In genomic region chr16:155031-155398, GRCh38 we compare ENCODE assay signal across 13 cellular contexts. TPM values are rescaled to one million over a fixed set of nuclear protein-coding genes. Genes with fewer than 3 reads are reported as not detected.
DNase-seq lines count a peak whose midpoint lies in the region; ATAC-seq, FAIRE-seq and TF ChIP-seq lines count a peak whose summit lies in the region.
"Had no signal": no experiment of that assay in that cellular context is flagged by ENCODE, and none has a peak within 500 bp of the region (broad histone marks: within the 10 kb centered on the region; RNA-seq: fewer than 3 reads in every experiment).

No MANE protein-coding gene starts in this region.

- no peak for TF ChIP-seq CTCF in CD14-positive monocyte (IDR thresholded peaks at IDR 0.05)
- no peak for TF ChIP-seq CTCF in mammary epithelial cell (conservative IDR thresholded peaks at IDR 0.05 in 1 of 2, IDR thresholded peaks at IDR 0.05 in 1 of 2; ENCODE audit: extremely low read depth in 1 of 2, insufficient read depth in 1 of 2, low read depth in 1 of 2, low read length in 2 of 2)
- TF ChIP-seq CTCF in nephron progenitor cell (IDR thresholded peaks at IDR 0.05), result no peak
- TF ChIP-seq CTCF in pancreas (IDR thresholded peaks at IDR 0.05), result no peak
- TF ChIP-seq CTCF in esophagus squamous epithelium (IDR thresholded peaks at IDR 0.05), result no peak

- H3K4me3 Mint-ChIP-seq in CD14-positive monocyte (peak overlapping the region; percentile 69 to 91), IgD-negative memory B cell (peak overlapping the region; percentile 70 to 94 (median 80)), nephron progenitor cell (peak overlapping the region; percentile 79)

- no peaks in the 10 kb centered on the region for H4K20me1 ChIP-seq in mammary epithelial cell (ENCODE audit: insufficient read depth, low read length)

- H3K79me2 ChIP-seq in mammary epithelial cell (ENCODE audit: insufficient read depth, low read length), result no peaks in the 10 kb centered on the region

- H3K4me2 ChIP-seq in mammary epithelial cell (ENCODE audit: insufficient read depth, low read depth, low read length), result peak overlapping the region; percentile 94

- no peaks in the 10 kb centered on the region for H3K27me3 ChIP-seq in mammary epithelial cell (ENCODE audit: insufficient read depth, low read length)
- H3K27me3 ChIP-seq in pancreas, result no peaks in the 10 kb centered on the region
- peaks cover 0 to 64% (median 7%) of the 10 kb centered on the region in 4 donors for H3K27me3 ChIP-seq in esophagus squamous epithelium

- H3K27me3 Mint-ChIP-seq in CD14-positive monocyte (ENCODE audit: low read depth in 3 of 3), result peaks cover 60 to 76% (median 60%) of the 10 kb centered on the region in 3 donors
- H3K27me3 Mint-ChIP-seq in IgD-negative memory B cell, result peaks cover 23% of the 10 kb centered on the region
- H3K27me3 Mint-ChIP-seq in nephron progenitor cell (ENCODE audit: low read depth, poor library complexity), result peaks cover 91% of the 10 kb centered on the region

- no peak for FAIRE-seq in pancreas (lab: Jason Lieb, UNC)

- 50% methylated on average over 5 of the region's 7 CpGs for WGBS in mammary epithelial cell (ENCODE audit: low coverage, missing lambda C conversion rate)
- 62 to 67% methylated on average over 7 of the region's 7 CpGs for WGBS in pancreas, 2 donors
- 60 to 65% methylated on average over 7 of the region's 7 CpGs for WGBS in esophagus squamous epithelium, 2 donors

- in situ Hi-C loops in mammary epithelial cell (cut with MboI; ENCODE audit: low sequenced_read_pairs in 2 of 2), result no loop called here

- H3K36me3 ChIP-seq in mammary epithelial cell (ENCODE audit: insufficient read depth, low read length) (no peaks in the 10 kb centered on the region), pancreas (no peaks in the 10 kb centered on the region), esophagus squamous epithelium (no peaks in the 10 kb centered on the region)

- H3K9me3 Mint-ChIP-seq in CD14-positive monocyte (peaks cover 0 to 5% (median 3%) of the 10 kb centered on the region in 7 donors), IgD-negative memory B cell (no peaks in the 10 kb centered on the region), nephron progenitor cell (peaks cover 12% of the 10 kb centered on the region)

- ATAC-seq in HG03039 (IDR thresholded peaks at IDR 0.05; ENCODE audit: unreplicated experiment) (no peak), pancreas (no peak)

- intact Hi-C loops in CD14-positive monocyte (cut with micrococcal nuclease), result no loop called here
- intact Hi-C loops in mammary epithelial cell (cut with micrococcal nuclease), result no loop called here
- intact Hi-C loops in pancreas (cut with DNase I), result no loop called here
- intact Hi-C loops in esophagus squamous epithelium (cut with DNase I), result no loop called here

- peaks cover 6% of the 10 kb centered on the region for H3K4me1 ChIP-seq in mammary epithelial cell (ENCODE audit: insufficient read depth, low read length)
- peaks cover 0 to 5% (median 3%) of the 10 kb centered on the region in 3 donors for H3K4me1 ChIP-seq in pancreas
- H3K4me1 ChIP-seq in esophagus squamous epithelium, result peaks cover 4 to 10% (median 8%) of the 10 kb centered on the region in 3 donors

- no peak overlapping the region for H3K9ac ChIP-seq in mammary epithelial cell (ENCODE audit: insufficient read depth, low read length)

- peaks cover 8% of the 10 kb centered on the region for H3K4me1 Mint-ChIP-seq in CD14-positive monocyte
- H3K4me1 Mint-ChIP-seq in IgD-negative memory B cell, result peaks cover 5 to 8% (median 5%) of the 10 kb centered on the region in 3 donors
- peaks cover 10% of the 10 kb centered on the region for H3K4me1 Mint-ChIP-seq in nephron progenitor cell

- H3K4me3 ChIP-seq in mammary epithelial cell (replicated peaks in 1 of 3; ENCODE audit: insufficient read depth in 1 of 3, low read depth in 2 of 3, low read length in 3 of 3), result no peak overlapping the region
- peak overlapping the region in 1 of 4 donors; percentile 53 for H3K4me3 ChIP-seq in pancreas
- peak overlapping the region in 2 of 4 donors; percentile 35 to 70 for H3K4me3 ChIP-seq in esophagus squamous epithelium

- H3K27ac Mint-ChIP-seq in CD14-positive monocyte, result no peak overlapping the region
- peak overlapping the region in 1 of 3 donors; percentile 29 for H3K27ac Mint-ChIP-seq in IgD-negative memory B cell
- H3K27ac Mint-ChIP-seq in nephron progenitor cell, result no peak overlapping the region

- H3K9me3 ChIP-seq in mammary epithelial cell (replicated peaks; ENCODE audit: insufficient read depth, low read length) (no peaks in the 10 kb centered on the region), pancreas (no peaks in the 10 kb centered on the region), esophagus squamous epithelium (no peaks in the 10 kb centered on the region)

- H2AFZ ChIP-seq in mammary epithelial cell (ENCODE audit: low read depth, low read length), result peak overlapping the region; percentile 92

- TF ChIP-seq POLR2A in esophagus squamous epithelium (IDR thresholded peaks at IDR 0.05), result no peak

- H3K36me3 Mint-ChIP-seq in CD14-positive monocyte, result peaks cover 5% of the 10 kb centered on the region in 2 donors
- H3K36me3 Mint-ChIP-seq in IgD-negative memory B cell, result peaks cover 2% of the 10 kb centered on the region
- H3K36me3 Mint-ChIP-seq in nephron progenitor cell (ENCODE audit: low read depth), result no peaks in the 10 kb centered on the region

- no peak for DNase-seq in CD14-positive monocyte (ENCODE audit: low spot score)
- no peak for DNase-seq in mammary epithelial cell
- DNase-seq in nephron progenitor cell, result no peak
- no peak for DNase-seq in pancreas
- DNase-seq in NCI-H446 (lab: John Stamatoyannopoulos, UW), result no peak
- DNase-seq in esophagus squamous epithelium (lab: John Stamatoyannopoulos, UW), result no peak
- DNase-seq: amniotic stem cell, NCI-H510A treated with DMSO at 0.1 percent for 48 hours, T-helper 9 cell had no signal

- no peak overlapping the region for H3K27ac ChIP-seq in mammary epithelial cell (ENCODE audit: insufficient read depth, low read depth, low read length)
- H3K27ac ChIP-seq in pancreas, result no peak overlapping the region
- no peak overlapping the region for H3K27ac ChIP-seq in esophagus squamous epithelium

- dilution Hi-C loops in mammary epithelial cell (cut with HindIII; ENCODE audit: low sequenced_read_pairs), result no loop called here

- CTCF ChIA-PET in mammary epithelial cell (lab: Charles Lee; ENCODE audit: low non-redundant PET), result no interaction called here

- no TSS peak for BruUV-seq in mammary epithelial cell (replicated peaks; lab: Mats Ljungman, UMichigan)

RNA-seq across cellular contexts. Expression of gene HBZ, which starts 2.6 kb away (rescaled TPM):
- not detected for polyA plus RNA-seq in CD14-positive monocyte
- polyA plus RNA-seq in IgD-negative memory B cell, result not detected
- total RNA-seq in mammary epithelial cell, result not detected
- polyA plus RNA-seq in mammary epithelial cell, result not detected
- not detected for polyA minus RNA-seq in mammary epithelial cell
- under 1 TPM in 1 of 6 donors, not detected in 5; 0.35 TPM for total RNA-seq in pancreas
- not detected for polyA plus RNA-seq in pancreas
- total RNA-seq in esophagus squamous epithelium, result not detected
- total RNA-seq: Daoy, glomerular endothelial cell had no signal

RNA-seq across cellular contexts. Expression of gene HBM, which starts 10.8 kb away (rescaled TPM):
- not detected for polyA plus RNA-seq in CD14-positive monocyte
- not detected for polyA plus RNA-seq in IgD-negative memory B cell
- total RNA-seq in mammary epithelial cell, result not detected
- polyA plus RNA-seq in mammary epithelial cell, result not detected
- not detected for polyA minus RNA-seq in mammary epithelial cell
- not detected for total RNA-seq in pancreas
- polyA plus RNA-seq in pancreas, result not detected
- not detected for total RNA-seq in esophagus squamous epithelium
- total RNA-seq: Daoy, glomerular endothelial cell had no signal

RNA-seq across cellular contexts. Expression of gene NPRL3, which starts 16.5 kb away (rescaled TPM):
- 1 to 10 TPM; 2.6 to 3.0 TPM for polyA plus RNA-seq in CD14-positive monocyte
- polyA plus RNA-seq in IgD-negative memory B cell, result 15.2 TPM
- 10 to 100 TPM; 13.3 to 44.5 TPM for total RNA-seq in mammary epithelial cell
- polyA plus RNA-seq in mammary epithelial cell, result 15.7 TPM
- 56.5 TPM for polyA minus RNA-seq in mammary epithelial cell
- total RNA-seq in pancreas, result 10 to 100 TPM in 5 of 6 donors, 1 to 10 TPM in 1; 8.6 to 16.4 (median 13.3) TPM
- polyA plus RNA-seq in pancreas, result 10 to 100 TPM; 18.9 to 25.2 TPM
- 10 to 100 TPM; 14.5 to 28.0 (median 18.8) TPM for total RNA-seq in esophagus squamous epithelium

RNA-seq across cellular contexts. Expression of gene HBA2, which starts 17.7 kb away (rescaled TPM):
- 100 to 1,000 TPM; 158 to 193 TPM for polyA plus RNA-seq in CD14-positive monocyte
- polyA plus RNA-seq in IgD-negative memory B cell, result 88.3 TPM
- total RNA-seq in mammary epithelial cell, result not detected
- not detected for polyA plus RNA-seq in mammary epithelial cell
- polyA minus RNA-seq in mammary epithelial cell, result 2.5 TPM
- 10 to 100 TPM in 2 of 6 donors, 1 to 10 TPM in 4; 1.1 to 39.5 (median 3.7) TPM for total RNA-seq in pancreas
- 1 to 10 TPM; 3.7 to 6.1 TPM for polyA plus RNA-seq in pancreas
- 1 to 10 TPM in 2 of 4 donors, not detected in 2; 4.7 to 5.0 TPM for total RNA-seq in esophagus squamous epithelium
- total RNA-seq: glomerular endothelial cell had no signal

RNA-seq across cellular contexts. Expression of gene HBA1, which starts 21.5 kb away (rescaled TPM):
- polyA plus RNA-seq in CD14-positive monocyte (10 to 100 TPM; 22.9 to 23.8 TPM), IgD-negative memory B cell (12.1 TPM), mammary epithelial cell (1.3 TPM), pancreas (1 to 10 TPM in 1 of 2 donors, under 1 TPM in 1; 0.85 to 4.2 TPM)
- total RNA-seq in mammary epithelial cell (1 to 10 TPM in 1 of 2 donors, not detected in 1; 1.9 TPM), pancreas (10 to 100 TPM in 3 of 6 donors, 1 to 10 TPM in 3; 1.9 to 51.7 (median 7.0) TPM), esophagus squamous epithelium (10 to 100 TPM in 1 of 4 donors, 1 to 10 TPM in 1, not detected in 2; 1.0 to 12.9 TPM)
- not detected for polyA minus RNA-seq in mammary epithelial cell
- total RNA-seq: Daoy, glomerular endothelial cell had no signal
